ENCODE assay signal across 8 cellular contexts in the genomic region with DNA sequence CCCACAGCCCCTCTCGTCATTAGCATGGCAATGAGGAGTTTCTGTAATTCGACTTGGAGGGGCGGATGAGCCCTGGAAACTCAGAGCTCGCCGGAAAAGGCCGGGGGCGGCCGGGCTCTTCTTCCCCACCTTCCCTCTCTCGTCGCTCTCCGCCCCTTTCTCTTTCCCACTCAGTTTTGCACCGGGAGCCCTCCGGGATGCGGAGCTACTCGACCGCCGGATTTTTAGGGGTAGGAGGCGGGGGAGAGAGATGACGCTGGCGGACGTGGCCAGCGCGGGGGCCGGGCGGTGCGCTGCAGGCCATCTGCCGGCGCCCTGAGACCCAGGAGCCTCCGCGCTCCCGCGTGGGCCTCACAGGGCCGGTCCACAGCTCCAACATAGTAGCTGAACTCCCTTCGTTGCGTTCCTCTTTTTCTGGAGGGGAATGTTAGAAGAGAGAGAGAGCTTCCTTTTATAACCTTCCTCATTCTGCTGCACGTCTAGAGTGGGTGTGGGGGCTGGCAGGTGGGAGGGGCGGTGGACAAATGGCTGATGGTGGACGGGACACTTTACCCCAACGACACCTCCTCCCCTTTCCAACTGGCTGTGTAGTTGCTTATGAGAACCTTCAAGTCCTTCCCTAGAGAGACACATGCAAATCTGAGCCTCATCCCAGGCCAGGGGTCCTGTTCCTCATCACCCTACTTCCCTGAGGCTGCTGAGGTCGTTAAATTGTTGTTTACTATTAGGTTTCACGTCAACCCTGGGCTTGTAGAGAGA. TPM values are rescaled to one million over a fixed set of nuclear protein-coding genes. Genes with fewer than 3 reads are reported as not detected.
DNase-seq lines count a peak whose midpoint lies in the region; ATAC-seq, FAIRE-seq and TF ChIP-seq lines count a peak whose summit lies in the region.

No MANE protein-coding gene starts in this region.

- H3K23me2 ChIP-seq in H1 (ENCODE audit: low read depth, low read length): peaks cover 6% of the 10 kb centered on the region; the same call in 1 of the 2 replicates

- H3K27ac ChIP-seq in H1 (ENCODE audit: low read depth, low read length): no peak overlapping the region
- peak overlapping the region; percentile 95 for H3K27ac ChIP-seq in muscle layer of duodenum (ENCODE audit: low read length)

- H3K56ac ChIP-seq in H1 (replicated peaks; ENCODE audit: insufficient read length, low read depth, low read length): no peak overlapping the region

- no peak overlapping the region for H3K23ac ChIP-seq in H1 (ENCODE audit: insufficient read length)

- peaks cover 14% of the 10 kb centered on the region for H3K36me3 Mint-ChIP-seq in activated T-cell treated with anti-CD3 and anti-CD28 coated beads, Interleukin-2, amount 50 U/mL, for 4 hours (ENCODE audit: insufficient read depth)

- POLR2A ChIA-PET in H1 (lab: Charles Lee; ENCODE audit: partially characterized antibody): interaction anchor here (0.8 to 1.3 kb wide), 4 partner anchors 9 to 14 kb away, joined by 3 to 6 read pairs (median 3); no protein-coding TSS in a partner anchor

- no peak overlapping the region for H2AFZ ChIP-seq in H1 (ENCODE audit: low read length)

- H3K36me3 ChIP-seq in H1 (ENCODE audit: control insufficient read depth in 2 of 4, insufficient read depth in 4 of 4, low read length in 3 of 4) (peaks cover 0 to 2% (median 0%) of the 10 kb centered on the region in 4 experiments; a peak in 1 of 8 replicates), muscle layer of duodenum (ENCODE audit: control insufficient read depth in 1 of 2, insufficient read depth in 2 of 2, low read length in 2 of 2) (peaks cover 0 to 3% of the 10 kb centered on the region in 2 donors)

- H3K9me3 ChIP-seq in H1 (ENCODE audit: insufficient read depth in 2 of 2, low read depth in 1 of 2, low read length in 1 of 2) (no peaks in the 10 kb centered on the region), muscle layer of duodenum (ENCODE audit: control insufficient read depth in 1 of 2, low read length in 2 of 2) (no peaks in the 10 kb centered on the region)

- no peak for ATAC-seq in activated T-cell treated with anti-CD3 and anti-CD28 coated beads, Interleukin-2, amount 50 U/mL, for 4 hours

- H3K79me1 ChIP-seq in H1 (ENCODE audit: low read depth, low read length): no peaks in the 10 kb centered on the region

- H2BK15ac ChIP-seq in H1 (ENCODE audit: low read length): no peak overlapping the region

- H3K4me2 ChIP-seq in H1 (ENCODE audit: insufficient read depth in 1 of 2, low read depth in 2 of 2, low read length in 2 of 2): peak overlapping the region; percentile 70 to 78

- no peak overlapping the region for H3K9ac ChIP-seq in H1 (replicated peaks in 1 of 4; ENCODE audit: extremely low read depth in 1 of 4, low read depth in 3 of 4, low read length in 3 of 4)

- H2BK12ac ChIP-seq in H1 (ENCODE audit: low read depth, low read length): peak overlapping the region; percentile 5; the same call in 1 of the 2 replicates

- no peak for TF ChIP-seq RAD21 in H1 (IDR thresholded peaks at IDR 0.05 in 1 of 2, conservative IDR thresholded peaks at IDR 0.05 in 1 of 2; ENCODE audit: low read depth in 2 of 2, low read length in 2 of 2)

- peaks cover 92 to 100% (median 98%) of the 10 kb centered on the region in 4 experiments for H3K27me3 ChIP-seq in H1 (replicated peaks in 1 of 4; ENCODE audit: control insufficient read depth in 3 of 4, extremely low read depth in 1 of 4, insufficient read depth in 3 of 4, low read length in 3 of 4)
- peaks cover 4% of the 10 kb centered on the region for H3K27me3 ChIP-seq in muscle layer of duodenum (ENCODE audit: low read depth, low read length)

- no peak for TF ChIP-seq POLR2A in H1 (IDR thresholded peaks at IDR 0.05; ENCODE audit: control extremely low read depth in 1 of 2, low read depth in 2 of 2, low read length in 2 of 2)

- no peaks in the 10 kb centered on the region for H3K9me3 Mint-ChIP-seq in activated T-cell treated with anti-CD3 and anti-CD28 coated beads, Interleukin-2, amount 50 U/mL, for 4 hours

- no peaks in the 10 kb centered on the region for H3K79me2 ChIP-seq in H1 (ENCODE audit: control insufficient read depth in 1 of 2, insufficient read depth in 2 of 2, low read length in 2 of 2)

- DNase-seq in activated T-cell treated with anti-CD3 and anti-CD28 coated beads, Interleukin-2, amount 50 U/mL, for 4 hours: no peak
- DNase-seq in activated T-cell treated with anti-CD3 and anti-CD28 coated beads for 4 hours (no peak), OCI-M2 (lab: John Stamatoyannopoulos, UW; ENCODE audit: unreplicated experiment) (peak; percentile 7), H1 (ENCODE audit: low read depth in 1 of 2, low spot score in 2 of 2) (no peak), iPS-NIHi11 (ENCODE audit: low spot score) (no peak)
- no peak for DNase-seq in stimulated activated naive CD4-positive, alpha-beta T cell treated with Interleukin-2 at 50 U/mL for 16 hours (lab: John Stamatoyannopoulos, UW)
- DNase-seq in stimulated activated CD4-positive, alpha-beta T cell treated with anti-CD3 and anti-CD28 coated beads, Interleukin-12 subunit alpha, Interleukin-12 subunit beta, amount 100 ng/mL, for 4 hours: no peak

- H3K4me3 ChIP-seq in H1 (ENCODE audit: extremely low read depth in 1 of 4, insufficient read depth in 2 of 4, low read depth in 3 of 4, low read length in 4 of 4) (peak overlapping the region; percentile 22 to 63 (median 30); a peak in 6 of 8 replicates), muscle layer of duodenum (ENCODE audit: low read depth in 1 of 2, low read length in 2 of 2) (peak overlapping the region; percentile 78 to 90)

- peaks cover 22 to 37% of the 10 kb centered on the region in 2 experiments for H4K20me1 ChIP-seq in H1 (replicated peaks in 1 of 2; ENCODE audit: control insufficient read depth in 1 of 2, insufficient read depth in 2 of 2, low read length in 2 of 2)

- H3K14ac ChIP-seq in H1 (ENCODE audit: insufficient read length): no peak overlapping the region

- H2BK120ac ChIP-seq in H1 (replicated peaks; ENCODE audit: low read depth, low read length): no peak overlapping the region

- no peak overlapping the region for H4K5ac ChIP-seq in H1 (ENCODE audit: insufficient read length, low read depth, low read length)

- H3K4me1 Mint-ChIP-seq in activated T-cell treated with anti-CD3 and anti-CD28 coated beads, Interleukin-2, amount 50 U/mL, for 4 hours (ENCODE audit: low read depth): peaks cover 25% of the 10 kb centered on the region

- TF ChIP-seq EP300 in H1 (IDR thresholded peaks at IDR 0.05; ENCODE audit: borderline replicate concordance in 1 of 2, low read depth in 2 of 2, low read length in 2 of 2): no peak

- TF ChIP-seq CTCF in H1 (IDR thresholded peaks at IDR 0.05; ENCODE audit: control extremely low read depth in 1 of 3, insufficient read depth in 1 of 3, low read depth in 1 of 3, low read length in 3 of 3): no peak

- peaks cover 0 to 25% (median 16%) of the 10 kb centered on the region in 4 experiments; a peak in 6 of 7 replicates for H3K4me1 ChIP-seq in H1 (replicated peaks in 1 of 4; ENCODE audit: control insufficient read depth in 3 of 4, insufficient read depth in 4 of 4, low read length in 3 of 4)
- peaks cover 0 to 7% of the 10 kb centered on the region in 2 donors for H3K4me1 ChIP-seq in muscle layer of duodenum (ENCODE audit: control insufficient read depth in 1 of 2, insufficient read depth in 2 of 2, low read length in 2 of 2)

- H3K18ac ChIP-seq in H1 (ENCODE audit: extremely low read depth, low read length): no peak overlapping the region

- H4K8ac ChIP-seq in H1 (ENCODE audit: extremely low read depth, insufficient read depth, low read length): no peak overlapping the region; the same call in 1 of the 2 replicates

- H3K27me3 Mint-ChIP-seq in activated T-cell treated with anti-CD3 and anti-CD28 coated beads, Interleukin-2, amount 50 U/mL, for 4 hours (ENCODE audit: low read depth): peaks cover 73% of the 10 kb centered on the region

- H2AK5ac ChIP-seq in H1 (ENCODE audit: low read depth, low read length): no peak overlapping the region

- peak overlapping the region; percentile 85 for H3K4me3 Mint-ChIP-seq in activated T-cell treated with anti-CD3 and anti-CD28 coated beads, Interleukin-2, amount 50 U/mL, for 4 hours

- FAIRE-seq in H1 (lab: Jason Lieb, UNC): no peak

- no peak overlapping the region for H4K91ac ChIP-seq in H1 (replicated peaks; ENCODE audit: insufficient read length, low read length)

- H2BK5ac ChIP-seq in H1 (ENCODE audit: low read depth, low read length): no peak overlapping the region

- WGBS in H1 (ENCODE audit: extremely low coverage in 1 of 2, insufficient coverage in 1 of 2, insufficient read length in 1 of 2, insufficient replicate concordance in 2 of 2, low coverage in 1 of 2, low lambda C conversion rate in 2 of 2, missing lambda C conversion rate in 1 of 2), 2 experiments: 4% methylated on average over 33 of the region's 41 CpGs; no CpG with 5 or more reads in 1 of the 2 experiments

- H2BK20ac ChIP-seq in H1 (ENCODE audit: low read length): no peak overlapping the region

- CTCF ChIA-PET in H1 (lab: Charles Lee; ENCODE audit: partially characterized antibody): interaction anchor here (0.7 to 12.1 kb wide), 13 partner anchors 8 to 240 kb away, joined by 3 to 123 read pairs (median 4); a partner anchor contains a TSS

- no peak overlapping the region for H3K4ac ChIP-seq in H1 (replicated peaks; ENCODE audit: insufficient read length, low read depth, low read length)

RNA-seq across cellular contexts. Expression of a gene that starts 1.1 kb away (rescaled TPM):
- under 1 TPM; 0.11 to 0.33 (median 0.28) TPM for total RNA-seq in activated T-cell treated with anti-CD3 and anti-CD28 coated beads, Interleukin-2, amount 50 U/mL, for 4 hours
- total RNA-seq in H1 (2021; fragmentation: NEBNext Ultra II Directional; extraction: Animal tissue kit (Norgen Biotek cat#: 25700)): not detected in 2 replicates
- not detected in 2 replicates for polyA plus RNA-seq in H1 (2011; rRNA removed)
- not detected for polyA plus RNA-seq in H1 (2011; cell fraction: cytosol; rRNA removed)
- not detected for polyA plus RNA-seq in H1 (2011; cell fraction: nucleus; rRNA removed)
- not detected in 4 replicates for polyA plus RNA-seq in H1 (2012, experiment 1 of 2)
- not detected for polyA plus RNA-seq in H1 (2012, experiment 2 of 2)
- not detected for polyA plus RNA-seq in H1 (2013, experiment 1 of 2)
- polyA plus RNA-seq in H1 (2013, experiment 2 of 2): 0.06 TPM
- polyA minus RNA-seq in H1 (2011; rRNA and poly(A)+ RNA removed): not detected in 2 replicates
- not detected for polyA minus RNA-seq in H1 (2011; cell fraction: cytosol; rRNA and poly(A)+ RNA removed)
- not detected for polyA minus RNA-seq in H1 (2011; cell fraction: nucleus; rRNA and poly(A)+ RNA removed)

RNA-seq across cellular contexts. Expression of a gene that starts 5.5 kb away (rescaled TPM):
- not detected for total RNA-seq in activated T-cell treated with anti-CD3 and anti-CD28 coated beads, Interleukin-2, amount 50 U/mL, for 4 hours
- not detected in 2 replicates for total RNA-seq in H1 (2021; fragmentation: NEBNext Ultra II Directional; extraction: Animal tissue kit (Norgen Biotek cat#: 25700))
- not detected in 2 replicates for polyA plus RNA-seq in H1 (2011; rRNA removed)
- not detected for polyA plus RNA-seq in H1 (2011; cell fraction: cytosol; rRNA removed)
- polyA plus RNA-seq in H1 (2011; cell fraction: nucleus; rRNA removed): not detected
- polyA plus RNA-seq in H1 (2012, experiment 1 of 2): not detected in 4 replicates
- not detected for polyA plus RNA-seq in H1 (2012, experiment 2 of 2)
- polyA plus RNA-seq in H1 (2013, experiment 1 of 2): not detected
- not detected for polyA plus RNA-seq in H1 (2013, experiment 2 of 2)
- not detected in 2 replicates for polyA minus RNA-seq in H1 (2011; rRNA and poly(A)+ RNA removed)
- polyA minus RNA-seq in H1 (2011; cell fraction: cytosol; rRNA and poly(A)+ RNA removed): not detected
- polyA minus RNA-seq in H1 (2011; cell fraction: nucleus; rRNA and poly(A)+ RNA removed): not detected

RNA-seq across cellular contexts. Expression of a gene that starts 33.6 kb away (rescaled TPM):
- under 1 TPM in 1 of 3 donors, not detected in 2; 0.14 TPM for total RNA-seq in activated T-cell treated with anti-CD3 and anti-CD28 coated beads, Interleukin-2, amount 50 U/mL, for 4 hours
- not detected in 2 replicates for total RNA-seq in H1 (2021; fragmentation: NEBNext Ultra II Directional; extraction: Animal tissue kit (Norgen Biotek cat#: 25700))
- not detected in 2 replicates for polyA plus RNA-seq in H1 (2011; rRNA removed)
- not detected for polyA plus RNA-seq in H1 (2011; cell fraction: cytosol; rRNA removed)
- not detected for polyA plus RNA-seq in H1 (2011; cell fraction: nucleus; rRNA removed)
- not detected in 4 replicates for polyA plus RNA-seq in H1 (2012, experiment 1 of 2)
- polyA plus RNA-seq in H1 (2012, experiment 2 of 2): not detected
- not detected for polyA plus RNA-seq in H1 (2013, experiment 1 of 2)
- polyA plus RNA-seq in H1 (2013, experiment 2 of 2): not detected
- polyA minus RNA-seq in H1 (2011; rRNA and poly(A)+ RNA removed): not detected in 2 replicates
- polyA minus RNA-seq in H1 (2011; cell fraction: cytosol; rRNA and poly(A)+ RNA removed): not detected
- polyA minus RNA-seq in H1 (2011; cell fraction: nucleus; rRNA and poly(A)+ RNA removed): not detected

RNA-seq across cellular contexts. Expression of a gene that starts 46.5 kb away (rescaled TPM):
- not detected for total RNA-seq in activated T-cell treated with anti-CD3 and anti-CD28 coated beads, Interleukin-2, amount 50 U/mL, for 4 hours
- total RNA-seq in H1 (2021; fragmentation: NEBNext Ultra II Directional; extraction: Animal tissue kit (Norgen Biotek cat#: 25700)): not detected in 2 replicates
- not detected in 2 replicates for polyA plus RNA-seq in H1 (2011; rRNA removed)
- not detected for polyA plus RNA-seq in H1 (2011; cell fraction: cytosol; rRNA removed)
- polyA plus RNA-seq in H1 (2011; cell fraction: nucleus; rRNA removed): not detected
- not detected in 4 replicates for polyA plus RNA-seq in H1 (2012, experiment 1 of 2)
- polyA plus RNA-seq in H1 (2012, experiment 2 of 2): not detected
- not detected for polyA plus RNA-seq in H1 (2013, experiment 1 of 2)
- polyA plus RNA-seq in H1 (2013, experiment 2 of 2): not detected
- polyA minus RNA-seq in H1 (2011; rRNA and poly(A)+ RNA removed): not detected in 2 replicates
- polyA minus RNA-seq in H1 (2011; cell fraction: cytosol; rRNA and poly(A)+ RNA removed): not detected
- polyA minus RNA-seq in H1 (2011; cell fraction: nucleus; rRNA and poly(A)+ RNA removed): not detected

RNA-seq across cellular contexts. Expression of a gene that starts 50.6 kb away (rescaled TPM):
- not detected for total RNA-seq in activated T-cell treated with anti-CD3 and anti-CD28 coated beads, Interleukin-2, amount 50 U/mL, for 4 hours
- not detected in 2 replicates for total RNA-seq in H1 (2021; fragmentation: NEBNext Ultra II Directional; extraction: Animal tissue kit (Norgen Biotek cat#: 25700))
- not detected in 2 replicates for polyA plus RNA-seq in H1 (2011; rRNA removed)
- polyA plus RNA-seq in H1 (2011; cell fraction: cytosol; rRNA removed): not detected
- polyA plus RNA-seq in H1 (2011; cell fraction: nucleus; rRNA removed): not detected
- not detected in 4 replicates for polyA plus RNA-seq in H1 (2012, experiment 1 of 2)
- not detected for polyA plus RNA-seq in H1 (2012, experiment 2 of 2)
- polyA plus RNA-seq in H1 (2013, experiment 1 of 2): not detected
- not detected for polyA plus RNA-seq in H1 (2013, experiment 2 of 2)
- polyA minus RNA-seq in H1 (2011; rRNA and poly(A)+ RNA removed): not detected in 2 replicates
- polyA minus RNA-seq in H1 (2011; cell fraction: cytosol; rRNA and poly(A)+ RNA removed): not detected
- not detected for polyA minus RNA-seq in H1 (2011; cell fraction: nucleus; rRNA and poly(A)+ RNA removed)
